ENCODE assay signal across 31 cellular contexts in genomic region chr3:162348912-162349311, GRCh38.
"Had no signal": no experiment of that assay in that cellular context is flagged by ENCODE, and none has a peak within 500 bp of the region (broad histone marks: within the 10 kb centered on the region; RNA-seq: fewer than 3 reads in every experiment).

No MANE protein-coding gene starts in this region.

- H3K36me3 Mint-ChIP-seq: activated naive CD8-positive, alpha-beta T cell treated with anti-CD3 and anti-CD28 coated beads for 36 hours; natural killer cell treated with Interleukin-12 subunit alpha and Interleukin-12 subunit beta and Interleukin-15 and Interleukin-18, amount 100 ng/mL, for 72 hours; stimulated activated memory B cell treated with anti-CD40 and anti-IgM and Interleukin-4, amounts not matched to agents 10 μg/mL and 1 μg/mL and 100 μg/mL, for 72 hours; type B pancreatic cell had no signal

- H3K4me3 ChIP-seq: adrenal gland, body of pancreas, gastrocnemius medialis, left ventricle myocardium inferior, lung, ovary, sigmoid colon, smooth muscle cell, uterus had no signal

- ATAC-seq: body of pancreas; gastrocnemius medialis; natural killer cell treated with Interleukin-12 subunit alpha and Interleukin-12 subunit beta and Interleukin-15 and Interleukin-18, amount 100 ng/mL, for 72 hours; stimulated activated memory B cell treated with anti-CD40 and anti-IgM and Interleukin-4, amounts not matched to agents 10 μg/mL and 1 μg/mL and 100 μg/mL, for 72 hours; stimulated activated naive CD8-positive, alpha-beta T cell treated with anti-CD3 and anti-CD28 coated beads, Interleukin-15, amount 100 ng/mL, for 72 hours had no signal

- H3K4me3 Mint-ChIP-seq: activated naive CD8-positive, alpha-beta T cell treated with anti-CD3 and anti-CD28 coated beads for 36 hours; natural killer cell treated with Interleukin-12 subunit alpha and Interleukin-12 subunit beta and Interleukin-15 and Interleukin-18, amount 100 ng/mL, for 72 hours; stimulated activated memory B cell treated with anti-CD40 and anti-IgM and Interleukin-4, amounts not matched to agents 10 μg/mL and 1 μg/mL and 100 μg/mL, for 72 hours; stimulated activated naive CD8-positive, alpha-beta T cell treated with anti-CD3 and anti-CD28 coated beads, Interleukin-15, amount 100 ng/mL, for 72 hours; type B pancreatic cell had no signal

- H3K9me3 Mint-ChIP-seq: stimulated activated memory B cell treated with anti-CD40 and anti-IgM and Interleukin-4, amounts not matched to agents 10 μg/mL and 1 μg/mL and 100 μg/mL, for 72 hours; type B pancreatic cell had no signal

- DNase-seq: activated CD4-positive, alpha-beta T cell treated with anti-CD3 and anti-CD28 coated beads for 4 hours; activated CD4-positive, alpha-beta T cell treated with anti-CD3 and anti-CD28 coated beads, Interleukin-2, amount 50 U/mL, for 4 hours; activated effector memory CD4-positive, alpha-beta T cell treated with Interleukin-2 at 50 U/mL for 16 hours; activated naive CD4-positive, alpha-beta T cell treated with Interleukin-2 at 50 U/mL for 16 hours; activated naive CD8-positive, alpha-beta T cell treated with anti-CD3 and anti-CD28 coated beads for 36 hours; activated T-cell treated with anti-CD3 and anti-CD28 coated beads for 4 hours; adrenal gland; aorta; body of pancreas; dermis blood vessel endothelial cell; effector CD4-positive, alpha-beta T cell; gastrocnemius medialis; glutamatergic neuron; left ventricle myocardium inferior; mesendoderm; ovary; sigmoid colon; stimulated activated CD4-positive, alpha-beta T cell treated with anti-CD3 and anti-CD28 coated beads, Interleukin-1b, Interleukin-23, amount 100 ng/mL, for 48 hours; stimulated activated CD4-positive, alpha-beta T cell treated with anti-CD3 and anti-CD28 coated beads, Interleukin-4, amount 100 ng/mL, for 4 hours; stimulated activated CD8-positive, alpha-beta memory T cell treated with anti-CD3 and anti-CD28 coated beads, Interleukin-4, amount 100 ng/mL, for 48 hours; stimulated activated naive CD8-positive, alpha-beta T cell treated with anti-CD3 and anti-CD28 coated beads, Interleukin-15, amount 100 ng/mL, for 72 hours; substantia nigra; uterus had no signal

- H3K27ac Mint-ChIP-seq: activated naive CD8-positive, alpha-beta T cell treated with anti-CD3 and anti-CD28 coated beads for 36 hours; natural killer cell treated with Interleukin-12 subunit alpha and Interleukin-12 subunit beta and Interleukin-15 and Interleukin-18, amount 100 ng/mL, for 72 hours; progenitor cell of endocrine pancreas; stimulated activated memory B cell treated with anti-CD40 and anti-IgM and Interleukin-4, amounts not matched to agents 10 μg/mL and 1 μg/mL and 100 μg/mL, for 72 hours; stimulated activated naive CD8-positive, alpha-beta T cell treated with anti-CD3 and anti-CD28 coated beads, Interleukin-15, amount 100 ng/mL, for 72 hours; type B pancreatic cell had no signal

- H3K4me1 ChIP-seq: adrenal gland, body of pancreas, gastrocnemius medialis, left ventricle myocardium inferior, uterus had no signal

- H3K27ac ChIP-seq: adrenal gland, body of pancreas, epithelial cell of prostate, gastrocnemius medialis, left ventricle myocardium inferior, neutrophil, ovary, sigmoid colon, uterus had no signal

- H3K4me1 Mint-ChIP-seq: activated naive CD8-positive, alpha-beta T cell treated with anti-CD3 and anti-CD28 coated beads for 36 hours; stimulated activated memory B cell treated with anti-CD40 and anti-IgM and Interleukin-4, amounts not matched to agents 10 μg/mL and 1 μg/mL and 100 μg/mL, for 72 hours; stimulated activated naive CD8-positive, alpha-beta T cell treated with anti-CD3 and anti-CD28 coated beads, Interleukin-15, amount 100 ng/mL, for 72 hours had no signal

- H3K27me3 ChIP-seq: adrenal gland, body of pancreas, gastrocnemius medialis, neutrophil, ovary, sigmoid colon, uterus had no signal

- H3K9me3 ChIP-seq: adrenal gland, body of pancreas, gastrocnemius medialis, left ventricle myocardium inferior, neutrophil, ovary, sigmoid colon, uterus had no signal

- H3K36me3 ChIP-seq: adrenal gland, gastrocnemius medialis, left ventricle myocardium inferior, neutrophil, ovary, sigmoid colon, uterus had no signal

- H3K27me3 Mint-ChIP-seq: activated naive CD8-positive, alpha-beta T cell treated with anti-CD3 and anti-CD28 coated beads for 36 hours; natural killer cell treated with Interleukin-12 subunit alpha and Interleukin-12 subunit beta and Interleukin-15 and Interleukin-18, amount 100 ng/mL, for 72 hours; progenitor cell of endocrine pancreas; stimulated activated memory B cell treated with anti-CD40 and anti-IgM and Interleukin-4, amounts not matched to agents 10 μg/mL and 1 μg/mL and 100 μg/mL, for 72 hours; stimulated activated naive CD8-positive, alpha-beta T cell treated with anti-CD3 and anti-CD28 coated beads, Interleukin-15, amount 100 ng/mL, for 72 hours; type B pancreatic cell had no signal
